In the genomic region with DNA sequence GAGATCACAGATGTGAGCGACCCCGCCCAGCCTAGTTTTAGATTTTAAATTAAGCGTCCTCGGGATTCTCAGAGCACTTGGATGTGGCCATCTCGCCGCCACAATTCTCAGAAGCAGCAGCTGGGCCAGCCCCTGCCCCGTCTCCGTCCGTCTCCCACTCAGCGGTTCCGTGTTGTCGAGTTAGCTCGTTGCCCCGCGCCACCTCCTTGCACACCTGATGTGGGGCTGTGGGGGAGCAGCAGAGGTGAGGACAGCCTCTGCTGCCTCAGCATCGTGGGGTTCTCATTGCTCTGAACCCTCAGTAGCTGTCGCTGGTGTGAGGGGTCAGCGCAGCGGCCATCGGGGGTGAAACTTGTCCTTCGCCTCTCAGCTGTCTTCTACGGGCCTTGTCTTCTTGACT, we compare ENCODE assay signal across 25 cellular contexts. TPM values are rescaled to one million over a fixed set of nuclear protein-coding genes. Genes with fewer than 3 reads are reported as not detected.
DNase-seq lines count a peak whose midpoint lies in the region; ATAC-seq, FAIRE-seq and TF ChIP-seq lines count a peak whose summit lies in the region.
"Had no signal": no experiment of that assay in that cellular context is flagged by ENCODE, and none has a peak within 500 bp of the region (broad histone marks: within the 10 kb centered on the region; RNA-seq: fewer than 3 reads in every experiment).

No MANE protein-coding gene starts in this region.

- no peak for TF ChIP-seq EP300 in K562 (IDR thresholded peaks at IDR 0.05; ENCODE audit: low read length)

- H3K79me2 ChIP-seq in K562 (ENCODE audit: control insufficient read depth, insufficient read depth, low read length), result no peaks in the 10 kb centered on the region

- peaks cover 2% of the 10 kb centered on the region for H3K9me1 ChIP-seq in K562 (ENCODE audit: control insufficient read depth, insufficient read depth, low read length)

- no peak overlapping the region for H3K4me3 ChIP-seq in K562
- H3K4me3 ChIP-seq: A549; BLaER1 treated with 17β-estradiol and CSF1 and Interleukin-3, amounts not matched to agents 10 nM and 100 nM had no signal

- H4K20me1 ChIP-seq in K562 (replicated peaks; ENCODE audit: control insufficient read depth, insufficient read depth, low read length), result no peaks in the 10 kb centered on the region; the same call in 1 of the 2 replicates

- H3K27ac ChIP-seq in K562 (ENCODE audit: extremely low read depth, low read depth, low read length), result no peak overlapping the region
- H3K27ac ChIP-seq: A549; BLaER1 treated with 17β-estradiol and CSF1 and Interleukin-3, amounts not matched to agents 10 nM and 100 nM had no signal

- CTCF ChIA-PET in Calu3 (lab: Charles Lee) (no interaction called here), K562 (lab: Yijun Ruan, JAX; ENCODE audit: low intra/inter-chr PET ratio) (no interaction called here)

- in situ Hi-C loops in K562 (cut with MboI), result no loop called here

- TF ChIP-seq RAD21 in K562 (CRISPR knock-in tag; conservative IDR thresholded peaks at IDR 0.05 in 1 of 2, IDR thresholded peaks at IDR 0.05 in 1 of 2), result no peak

- H3K36me3 Mint-ChIP-seq in Calu3 (ENCODE audit: insufficient read depth, unreplicated experiment), result peaks cover 79% of the 10 kb centered on the region
- H3K36me3 Mint-ChIP-seq in endothelial cell (ENCODE audit: low read depth, unreplicated experiment), result peaks cover 62% of the 10 kb centered on the region

- WGBS in K562 (ENCODE audit: insufficient coverage, low coverage, missing lambda C conversion rate), result 93% methylated on average over 18 of the region's 22 CpGs

- no peak for ATAC-seq in K562
- no peak for ATAC-seq in HG03439 (IDR thresholded peaks at IDR 0.05; ENCODE audit: unreplicated experiment)
- ATAC-seq: A549 had no signal

- peak overlapping the region; percentile 52 for H3K27ac Mint-ChIP-seq in Calu3 (ENCODE audit: unreplicated experiment)
- H3K27ac Mint-ChIP-seq in endothelial cell (ENCODE audit: unreplicated experiment), result no peak overlapping the region
- H3K27ac Mint-ChIP-seq: CD4-positive, alpha-beta T cell had no signal

- peak overlapping the region in 1 of 2 experiments; percentile 51; a peak in 1 of 4 replicates for H3K9ac ChIP-seq in K562 (ENCODE audit: insufficient read depth in 1 of 2, low read depth in 2 of 2, low read length in 2 of 2)
- H3K9ac ChIP-seq: BLaER1 treated with 17β-estradiol and CSF1 and Interleukin-3, amounts not matched to agents 10 nM and 100 nM had no signal

- DNase-seq in Calu3 (no peak), K562 (ENCODE audit: extremely low read depth in 1 of 4, low spot score in 3 of 4) (no peak), endothelial cell (ENCODE audit: low spot score) (no peak), posterior vena cava (ENCODE audit: low spot score) (peak; percentile 73), NCI-H1694 treated with DMSO at 0.1 percent for 48 hours (lab: John Stamatoyannopoulos, UW) (no peak)
- no peak for DNase-seq in activated effector memory CD4-positive, alpha-beta T cell treated with Interleukin-2 at 50 U/mL for 16 hours
- DNase-seq in activated CD8-positive, alpha-beta memory T cell treated with anti-CD3 and anti-CD28 coated beads for 24 hours, result no peak
- DNase-seq: 8988T; ACHN; AML-193; BE2C; CD4-positive, alpha-beta T cell; CD8-positive, alpha-beta memory T cell; DMS53; DMS79 treated with DMSO at 0.1 percent for 48 hours; GF-D8; GOT3; H7; HCEC 1CT had no signal

- H3K4me2 ChIP-seq in K562 (ENCODE audit: insufficient read depth, low read length), result no peak overlapping the region
- H3K4me2 ChIP-seq: A549; BLaER1 treated with 17β-estradiol and CSF1 and Interleukin-3, amounts not matched to agents 10 nM and 100 nM had no signal

- H2AFZ ChIP-seq in K562 (ENCODE audit: low read depth, low read length), result no peak overlapping the region

- H3K27me3 Mint-ChIP-seq in Calu3 (ENCODE audit: unreplicated experiment), result no peaks in the 10 kb centered on the region
- H3K27me3 Mint-ChIP-seq in endothelial cell (ENCODE audit: unreplicated experiment), result peaks cover 2% of the 10 kb centered on the region
- H3K27me3 Mint-ChIP-seq: CD4-positive, alpha-beta T cell; CD8-positive, alpha-beta memory T cell had no signal

- peaks cover 86% of the 10 kb centered on the region; the same call in 2 of the 3 replicates for H3K36me3 ChIP-seq in K562 (ENCODE audit: control insufficient read depth, insufficient read depth, low read length)

- TF ChIP-seq POLR2A in K562 (conservative IDR thresholded peaks at IDR 0.05), result no peak

- BruUV-seq in Calu3 (replicated peaks; lab: Mats Ljungman, UMichigan) (no TSS peak), K562 (replicated peaks; lab: Mats Ljungman, UMichigan) (no TSS peak)

- no peaks in the 10 kb centered on the region for H3K9me3 ChIP-seq in K562 (replicated peaks; ENCODE audit: control insufficient read depth, insufficient read depth, low read depth, low read length)
- H3K9me3 ChIP-seq: A549; BE2C; BLaER1 treated with 17β-estradiol and CSF1 and Interleukin-3, amounts not matched to agents 10 nM and 100 nM had no signal

- FAIRE-seq in K562 (lab: Jason Lieb, UNC), result no peak
- FAIRE-seq: A549, GM12891, GM18507 had no signal

- H3K4me1 ChIP-seq in K562 (replicated peaks in 1 of 2; ENCODE audit: control insufficient read depth in 2 of 2, insufficient read depth in 2 of 2, low read length in 2 of 2), result peaks cover 3 to 12% of the 10 kb centered on the region in 2 experiments; a peak in 3 of 5 replicates
- H3K4me1 ChIP-seq: A549, BE2C had no signal

- H3K9me3 Mint-ChIP-seq in Calu3 (ENCODE audit: low read depth, unreplicated experiment) (no peaks in the 10 kb centered on the region), endothelial cell (ENCODE audit: unreplicated experiment) (no peaks in the 10 kb centered on the region)
- H3K9me3 Mint-ChIP-seq: CD4-positive, alpha-beta T cell; CD8-positive, alpha-beta memory T cell had no signal

- H3K27me3 ChIP-seq in K562 (ENCODE audit: control insufficient read depth in 2 of 2, insufficient read depth in 2 of 2, low read length in 2 of 2), result no peaks in the 10 kb centered on the region
- H3K27me3 ChIP-seq: BE2C; BLaER1 treated with 17β-estradiol and CSF1 and Interleukin-3, amounts not matched to agents 10 nM and 100 nM had no signal

- intact Hi-C loops in Calu3 (cut with micrococcal nuclease; ENCODE audit: unreplicated experiment) (no loop called here), K562 (cut with micrococcal nuclease) (no loop called here), posterior vena cava (cut with DNase I) (no loop called here)

- H3K4me3 Mint-ChIP-seq in Calu3 (ENCODE audit: low read depth, unreplicated experiment) (no peak overlapping the region), endothelial cell (ENCODE audit: unreplicated experiment) (peak overlapping the region; percentile 59)
- H3K4me3 Mint-ChIP-seq: CD14-positive monocyte; CD4-positive, alpha-beta T cell; CD8-positive, alpha-beta memory T cell had no signal

- TF ChIP-seq CTCF in Calu3 (IDR thresholded peaks at IDR 0.05; ENCODE audit: unreplicated experiment) (no peak), K562 (IDR thresholded peaks at IDR 0.05 in 2 of 3, conservative IDR thresholded peaks at IDR 0.05 in 1 of 3; ENCODE audit: insufficient read depth in 2 of 3, low read depth in 1 of 3, low read length in 3 of 3) (no peak), endothelial cell (IDR thresholded peaks at IDR 0.05; ENCODE audit: unreplicated experiment) (no peak)

- POLR2A ChIA-PET in K562 (lab: Yijun Ruan, JAX), result interaction anchor here (1.3 to 1.8 kb wide), 3 partner anchors 10 to 45 kb away, joined by 3 to 7 read pairs (median 5); no protein-coding TSS in a partner anchor

- H3K4me1 Mint-ChIP-seq in Calu3 (ENCODE audit: low read depth, unreplicated experiment), result no peaks in the 10 kb centered on the region
- no peaks in the 10 kb centered on the region for H3K4me1 Mint-ChIP-seq in endothelial cell (ENCODE audit: unreplicated experiment)

RNA-seq across cellular contexts. Expression of gene RPL13, which starts 8.2 kb away (rescaled TPM):
- total RNA-seq in Calu3 (2022) (1,719 and 1,779 TPM in 2 replicates), K562 (2014; rRNA removed) (6,042 and 8,261 TPM in 2 replicates), K562 (2014; rRNA removed; fragmentation: Illumina TruSeq; extraction: Trizol) (916 and 1,208 TPM in 2 replicates), K562 (2015; rRNA removed; fragmentation: Illumina TruSeq; extraction: Trizol) (2,074 and 2,169 TPM in 2 replicates), K562 (2021) (2,859 and 3,283 TPM in 2 replicates), endothelial cell (ENCODE audit: unreplicated experiment) (2,070 TPM), posterior vena cava (1,000 to 10,000 TPM; 1,338 to 1,459 TPM)
- total RNA-seq in K562 (2011; cell fraction: chromatin; rRNA removed; ENCODE audit: low replicate concordance), result 190 and 375 TPM in 2 replicates
- 1,145 and 1,282 TPM in 2 replicates for total RNA-seq in K562 (2011; cell fraction: nucleolus; rRNA removed)
- total RNA-seq in K562 (2011; cell fraction: nucleoplasm; rRNA removed), result 741 and 1,472 TPM in 2 replicates
- polyA plus RNA-seq in K562 (2011; rRNA removed) (1,633 and 2,887 TPM in 2 replicates), K562 (2014; fragmentation: Illumina TruSeq; extraction: Trizol) (1,258 and 1,518 TPM in 2 replicates), K562 (2014; fragmentation: Nextera tagmentation; extraction: Ambion mirVana) (100 to 1,000 TPM; 227 to 348 TPM), K562 (2014; rRNA removed) (4,293 and 4,381 TPM in 2 replicates)
- polyA plus RNA-seq in K562 (2011; cell fraction: cytosol; rRNA removed), result 3,426 and 8,334 TPM in 2 replicates
- 2,104 and 2,686 TPM in 2 replicates for polyA plus RNA-seq in K562 (2011; cell fraction: nucleus; rRNA removed)
- polyA plus RNA-seq in K562 (2012), result 2,765 and 5,488 TPM in 2 replicates
- 413 and 474 TPM in 2 replicates for polyA minus RNA-seq in K562 (2011; rRNA and poly(A)+ RNA removed)
- 1,370 and 2,343 TPM in 2 replicates for polyA minus RNA-seq in K562 (2011; cell fraction: cytosol; rRNA and poly(A)+ RNA removed)
- polyA minus RNA-seq in K562 (2011; cell fraction: nucleus; rRNA and poly(A)+ RNA removed), result 505 and 641 TPM in 2 replicates

RNA-seq across cellular contexts. Expression of gene CPNE7, which starts 23.2 kb away (rescaled TPM):
- total RNA-seq in Calu3 (2022) (31.3 and 48.2 TPM in 2 replicates), K562 (2014; rRNA removed) (46.8 and 63.6 TPM in 2 replicates), K562 (2014; rRNA removed; fragmentation: Illumina TruSeq; extraction: Trizol) (16.2 and 18.8 TPM in 2 replicates), K562 (2015; rRNA removed; fragmentation: Illumina TruSeq; extraction: Trizol) (16.9 and 18.5 TPM in 2 replicates), K562 (2021) (58.8 and 73.4 TPM in 2 replicates), endothelial cell (ENCODE audit: unreplicated experiment) (5.5 TPM), posterior vena cava (under 1 TPM in 1 of 2 donors, not detected in 1; 0.71 TPM)
- total RNA-seq in K562 (2011; cell fraction: chromatin; rRNA removed; ENCODE audit: low replicate concordance), result 170 and 336 TPM in 2 replicates
- 170 and 181 TPM in 2 replicates for total RNA-seq in K562 (2011; cell fraction: nucleolus; rRNA removed)
- 123 and 131 TPM in 2 replicates for total RNA-seq in K562 (2011; cell fraction: nucleoplasm; rRNA removed)
- polyA plus RNA-seq in K562 (2011; rRNA removed) (32.7 and 33.6 TPM in 2 replicates), K562 (2014; fragmentation: Illumina TruSeq; extraction: Trizol) (31.5 and 39.1 TPM in 2 replicates), K562 (2014; fragmentation: Nextera tagmentation; extraction: Ambion mirVana) (1 to 10 TPM in 1 of 2 experiments, under 1 TPM in 1; 0.30 to 1.9 TPM), K562 (2014; rRNA removed) (67.3 and 78.1 TPM in 2 replicates)
- 19.6 and 36.0 TPM in 2 replicates for polyA plus RNA-seq in K562 (2011; cell fraction: cytosol; rRNA removed)
- 330 and 699 TPM in 2 replicates for polyA plus RNA-seq in K562 (2011; cell fraction: nucleus; rRNA removed)
- polyA plus RNA-seq in K562 (2012), result 44.5 and 48.7 TPM in 2 replicates
- polyA minus RNA-seq in K562 (2011; rRNA and poly(A)+ RNA removed), result 9.2 TPM in 2 replicates
- polyA minus RNA-seq in K562 (2011; cell fraction: cytosol; rRNA and poly(A)+ RNA removed), result 10.7 and 11.9 TPM in 2 replicates
- polyA minus RNA-seq in K562 (2011; cell fraction: nucleus; rRNA and poly(A)+ RNA removed), result 34.3 and 47.3 TPM in 2 replicates
- polyA plus RNA-seq: CD14-positive monocyte had no signal

RNA-seq across cellular contexts. Expression of gene SPG7, which starts 44.1 kb away (rescaled TPM):
- total RNA-seq in Calu3 (2022), result 174 and 186 TPM in 2 replicates
- total RNA-seq in K562 (2011; cell fraction: chromatin; rRNA removed; ENCODE audit: low replicate concordance), result 538 and 821 TPM in 2 replicates
- 360 and 372 TPM in 2 replicates for total RNA-seq in K562 (2011; cell fraction: nucleolus; rRNA removed)
- total RNA-seq in K562 (2011; cell fraction: nucleoplasm; rRNA removed), result 370 and 431 TPM in 2 replicates
- 67.4 and 136 TPM in 2 replicates for total RNA-seq in K562 (2014; rRNA removed)
- 37.3 and 41.2 TPM in 2 replicates for total RNA-seq in K562 (2014; rRNA removed; fragmentation: Illumina TruSeq; extraction: Trizol)
- total RNA-seq in K562 (2015; rRNA removed; fragmentation: Illumina TruSeq; extraction: Trizol), result 51.9 and 55.5 TPM in 2 replicates
- 74.8 and 75.4 TPM in 2 replicates for total RNA-seq in K562 (2021)
- 44.2 and 53.2 TPM in 2 replicates for polyA plus RNA-seq in K562 (2011; rRNA removed)
- 33.7 and 35.7 TPM in 2 replicates for polyA plus RNA-seq in K562 (2011; cell fraction: cytosol; rRNA removed)
- polyA plus RNA-seq in K562 (2011; cell fraction: nucleus; rRNA removed), result 243 and 279 TPM in 2 replicates
- 41.5 and 49.6 TPM in 2 replicates for polyA plus RNA-seq in K562 (2012)
- 49.2 and 49.4 TPM in 2 replicates for polyA plus RNA-seq in K562 (2014; fragmentation: Illumina TruSeq; extraction: Trizol)
- 1 to 10 TPM; 5.8 to 7.0 TPM for polyA plus RNA-seq in K562 (2014; fragmentation: Nextera tagmentation; extraction: Ambion mirVana)
- polyA plus RNA-seq in K562 (2014; rRNA removed), result 62.6 and 89.1 TPM in 2 replicates
- 44.3 and 53.3 TPM in 2 replicates for polyA minus RNA-seq in K562 (2011; rRNA and poly(A)+ RNA removed)
- polyA minus RNA-seq in K562 (2011; cell fraction: cytosol; rRNA and poly(A)+ RNA removed), result 30.5 and 50.1 TPM in 2 replicates
- polyA minus RNA-seq in K562 (2011; cell fraction: nucleus; rRNA and poly(A)+ RNA removed), result 79.4 and 87.9 TPM in 2 replicates
- 207 TPM for total RNA-seq in endothelial cell (ENCODE audit: unreplicated experiment)
- 10 to 100 TPM; 64.1 to 65.2 TPM for total RNA-seq in posterior vena cava
